Comparison of ENCODE assay signal across 25 cellular contexts in the genomic region with DNA sequence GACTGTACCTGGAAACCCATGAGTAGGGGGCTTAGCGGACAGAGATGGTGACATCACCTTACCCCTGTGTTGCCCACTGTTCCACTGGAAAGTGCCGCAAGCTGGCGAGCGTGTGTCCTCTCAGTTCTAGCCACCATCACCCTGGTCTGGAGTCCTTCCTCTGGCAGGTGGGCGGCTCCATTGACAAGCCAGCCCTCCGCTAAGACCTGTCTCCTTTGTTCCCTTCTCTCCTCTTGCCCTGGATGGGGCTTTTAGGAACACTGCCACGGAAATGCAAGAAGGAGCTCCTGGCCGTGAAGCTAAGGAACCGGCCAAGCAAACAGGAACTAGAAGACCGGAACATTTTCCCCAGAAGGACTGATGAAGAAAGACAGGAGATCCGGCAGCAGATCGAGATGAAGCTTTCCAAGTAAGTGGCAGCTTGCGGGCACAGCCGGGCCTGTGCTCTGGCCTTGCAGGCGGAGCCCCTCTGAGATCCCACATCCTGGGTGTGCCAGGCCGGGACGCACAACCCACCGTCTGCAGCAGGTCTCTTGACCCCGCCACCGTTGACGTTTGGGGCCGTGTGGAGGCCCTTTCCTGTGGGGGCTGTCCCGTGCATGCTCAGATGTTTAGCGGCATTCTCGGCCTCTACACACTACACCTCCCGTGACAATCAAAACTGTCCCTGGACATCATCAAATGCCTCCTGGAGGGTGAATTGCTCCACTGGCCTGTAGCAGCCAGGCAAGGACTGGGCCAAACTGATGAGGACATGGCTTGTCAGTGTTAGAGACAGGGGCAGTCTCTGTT.
DNase-seq lines count a peak whose midpoint lies in the region; ATAC-seq and TF ChIP-seq lines count a peak whose summit lies in the region.
"Had no signal": no experiment of that assay in that cellular context is flagged by ENCODE, and none has a peak within 500 bp of the region (broad histone marks: within the 10 kb centered on the region; RNA-seq: fewer than 3 reads in every experiment).

No MANE protein-coding gene starts in this region.

- H2BK12ac ChIP-seq in H9 (ENCODE audit: insufficient read length, low read depth, low read length) (no peak overlapping the region), mesenchymal stem cell (ENCODE audit: low read length in 2 of 2) (no peak overlapping the region)

- H3K23me2 ChIP-seq in H9 (ENCODE audit: insufficient read length, low read depth, low read length, poor library complexity, severe bottlenecking) = no peaks in the 10 kb centered on the region

- no peaks in the 10 kb centered on the region for H3K79me2 ChIP-seq in SK-N-SH (ENCODE audit: insufficient read depth)
- no peaks in the 10 kb centered on the region for H3K79me2 ChIP-seq in H9 (ENCODE audit: insufficient read depth, low read length)
- H3K79me2 ChIP-seq in OCI-LY7 (ENCODE audit: insufficient read depth, low read depth, low read length) = no peaks in the 10 kb centered on the region

- no peaks in the 10 kb centered on the region; a peak in 1 of 4 replicates for H3K4me1 ChIP-seq in SK-N-SH (ENCODE audit: control insufficient read depth in 1 of 2, insufficient read depth in 2 of 2, low read depth in 1 of 2, low read length in 1 of 2)
- no peaks in the 10 kb centered on the region for H3K4me1 ChIP-seq in H9 (ENCODE audit: insufficient read depth, low read length)
- H3K4me1 ChIP-seq in tibial nerve = peaks cover 0 to 9% (median 0%) of the 10 kb centered on the region in 4 donors
- no peaks in the 10 kb centered on the region for H3K4me1 ChIP-seq in OCI-LY7 (ENCODE audit: insufficient read depth, low read length, poor library complexity, severe bottlenecking)
- H3K4me1 ChIP-seq in mesenchymal stem cell (ENCODE audit: control insufficient read depth, insufficient read depth, low read depth, low read length) = no peaks in the 10 kb centered on the region
- H3K4me1 ChIP-seq: heart right ventricle had no signal

- H3K9me3 ChIP-seq in SK-N-SH = no peaks in the 10 kb centered on the region
- H3K9me3 ChIP-seq in H9 (ENCODE audit: control insufficient read depth, low read depth, low read length) = no peaks in the 10 kb centered on the region
- H3K9me3 ChIP-seq in tibial nerve = peaks cover 0 to 5% (median under 1%) of the 10 kb centered on the region in 4 donors
- H3K9me3 ChIP-seq in OCI-LY7 (ENCODE audit: low read length) = no peaks in the 10 kb centered on the region
- H3K9me3 ChIP-seq in mesenchymal stem cell (ENCODE audit: control insufficient read depth, low read length) = peaks cover 9% of the 10 kb centered on the region
- H3K9me3 ChIP-seq: ovary, thoracic aorta had no signal

- no peak overlapping the region for H3K56ac ChIP-seq in H9 (ENCODE audit: insufficient read length, low read depth, low read length)

- TF ChIP-seq CTCF in SK-N-SH (IDR thresholded peaks at IDR 0.05) = no peak
- TF ChIP-seq CTCF in H9 (conservative IDR thresholded peaks at IDR 0.05) = no peak
- TF ChIP-seq CTCF in lower leg skin (IDR thresholded peaks at IDR 0.05) = no peak
- TF ChIP-seq CTCF in tibial nerve (IDR thresholded peaks at IDR 0.05) = no peak
- no peak for TF ChIP-seq CTCF in OCI-LY7 (conservative IDR thresholded peaks at IDR 0.05; ENCODE audit: low read length)

- H3K9ac ChIP-seq in SK-N-SH (no peak overlapping the region), H9 (ENCODE audit: extremely low read depth, insufficient read length, low read length) (no peak overlapping the region), mesenchymal stem cell (ENCODE audit: low read length) (no peak overlapping the region)

- H2BK120ac ChIP-seq in H9 (ENCODE audit: low read depth, low read length, poor library complexity, severe bottlenecking) (no peak overlapping the region), mesenchymal stem cell (ENCODE audit: low read depth, low read length) (no peak overlapping the region)

- H2AK5ac ChIP-seq in H9 (ENCODE audit: insufficient read length, low read length) = no peak overlapping the region
- no peak overlapping the region for H2AK5ac ChIP-seq in mesenchymal stem cell (ENCODE audit: low read length, severe bottlenecking)

- POLR2A ChIA-PET in SK-N-SH (lab: Yijun Ruan, JAX) (no interaction called here), OCI-LY7 (lab: Charles Lee) (no interaction called here)

- H3K4me2 ChIP-seq in SK-N-SH = no peak overlapping the region
- H3K4me2 ChIP-seq in H9 (ENCODE audit: insufficient read depth, insufficient read length, low read length) = no peak overlapping the region
- no peak overlapping the region for H3K4me2 ChIP-seq in OCI-LY7 (ENCODE audit: low read length)
- H3K4me2 ChIP-seq in mesenchymal stem cell (ENCODE audit: low read length, poor library complexity, severe bottlenecking) = no peak overlapping the region
- H3K4me2 ChIP-seq: PC-9 had no signal

- no peak overlapping the region for H3K4me3 Mint-ChIP-seq in H9
- no peak overlapping the region for H3K4me3 Mint-ChIP-seq in T-helper 2 cell treated with Interferon-gamma antibody and Interleukin-4, amounts not matched to agents 5 μg/mL and 100 μg/mL, for 36 hours
- H3K4me3 Mint-ChIP-seq: activated naive CD4-positive, alpha-beta T cell treated with anti-CD3 and anti-CD28 coated beads for 36 hours; central memory CD8-positive, alpha-beta T cell had no signal

- H3K79me1 ChIP-seq in H9 (ENCODE audit: insufficient read depth, low read depth, low read length, poor library complexity, severe bottlenecking) (no peaks in the 10 kb centered on the region), mesenchymal stem cell (replicated peaks; ENCODE audit: low read length, poor library complexity, severe bottlenecking) (no peaks in the 10 kb centered on the region)

- no peaks in the 10 kb centered on the region for H3K9me2 ChIP-seq in SK-N-SH
- no peaks in the 10 kb centered on the region for H3K9me2 ChIP-seq in OCI-LY7 (ENCODE audit: insufficient read depth, low read length)

- no TSS peak for BruUV-seq in OCI-LY7 (replicated peaks; lab: Mats Ljungman, UMichigan)

- peaks cover 0 to 2% (median 0%) of the 10 kb centered on the region in 3 experiments; a peak in 2 of 7 replicates for H3K36me3 Mint-ChIP-seq in H9 (ENCODE audit: insufficient read depth in 1 of 3, low read depth in 3 of 3)
- H3K36me3 Mint-ChIP-seq in T-helper 2 cell treated with Interferon-gamma antibody and Interleukin-4, amounts not matched to agents 5 μg/mL and 100 μg/mL, for 36 hours (ENCODE audit: low read depth) = no peaks in the 10 kb centered on the region

- H3K14ac ChIP-seq in H9 (ENCODE audit: insufficient read depth, low read length) (no peak overlapping the region), mesenchymal stem cell (ENCODE audit: low read length in 2 of 2) (no peak overlapping the region)

- no peaks in the 10 kb centered on the region for H3K36me3 ChIP-seq in SK-N-SH (replicated peaks in 1 of 2; ENCODE audit: control insufficient read depth in 1 of 2, insufficient read depth in 2 of 2, low read length in 1 of 2)
- H3K36me3 ChIP-seq in tibial nerve = no peaks in the 10 kb centered on the region
- H3K36me3 ChIP-seq in OCI-LY7 (ENCODE audit: insufficient read depth, low read length) = no peaks in the 10 kb centered on the region
- no peaks in the 10 kb centered on the region for H3K36me3 ChIP-seq in mesenchymal stem cell (ENCODE audit: control insufficient read depth in 1 of 2, insufficient read depth in 2 of 2, low read depth in 1 of 2, low read length in 2 of 2)
- H3K36me3 ChIP-seq: heart right ventricle, ovary, thoracic aorta had no signal

- no peak for TF ChIP-seq RAD21 in SK-N-SH (IDR thresholded peaks at IDR 0.05; ENCODE audit: low read length)

- H3K27ac ChIP-seq in SK-N-SH (ENCODE audit: low read depth in 2 of 2, low read length in 1 of 2) (no peak overlapping the region), H9 (ENCODE audit: insufficient read length, low read depth, low read length) (no peak overlapping the region), tibial nerve (no peak overlapping the region), OCI-LY7 (ENCODE audit: low read depth, low read length, poor library complexity, severe bottlenecking) (no peak overlapping the region), mesenchymal stem cell (ENCODE audit: low read length, poor library complexity, severe bottlenecking) (no peak overlapping the region)
- H3K27ac ChIP-seq: 22Rv1, C4-2B, heart right ventricle, ovary, PC-9, skin epidermis, thoracic aorta had no signal

- intact Hi-C loops in lower leg skin (cut with DNase I; ENCODE audit: low total_unique reads) = no loop called here
- intact Hi-C loops in OCI-LY7 (cut with micrococcal nuclease; ENCODE audit: unreplicated experiment) = no loop called here

- H3K4ac ChIP-seq in H9 (ENCODE audit: low read depth, low read length) (no peak overlapping the region), mesenchymal stem cell (ENCODE audit: low read depth in 1 of 2, low read length in 2 of 2) (no peak overlapping the region)

- H3K4me3 ChIP-seq in SK-N-SH (ENCODE audit: low read depth in 2 of 2, low read length in 1 of 2) = no peak overlapping the region
- H3K4me3 ChIP-seq in lower leg skin (ENCODE audit: low read depth, poor library complexity, severe bottlenecking) = no peak overlapping the region
- H3K4me3 ChIP-seq in tibial nerve = no peak overlapping the region
- no peak overlapping the region for H3K4me3 ChIP-seq in OCI-LY7 (ENCODE audit: low read depth, low read length, poor library complexity, severe bottlenecking)
- no peak overlapping the region for H3K4me3 ChIP-seq in mesenchymal stem cell (ENCODE audit: insufficient read depth in 1 of 2, low read depth in 1 of 2, low read length in 2 of 2)
- H3K4me3 ChIP-seq: heart right ventricle, ovary, PC-9, skin epidermis, thoracic aorta had no signal

- no peak overlapping the region for H2AFZ ChIP-seq in SK-N-SH (ENCODE audit: low read depth)
- H2AFZ ChIP-seq in H9 (ENCODE audit: low read length) = no peak overlapping the region
- H2AFZ ChIP-seq in OCI-LY7 (ENCODE audit: low read length) = no peak overlapping the region
- H2AFZ ChIP-seq in mesenchymal stem cell (ENCODE audit: low read depth, low read length) = no peak overlapping the region
- H2AFZ ChIP-seq: PC-9 had no signal

- peaks cover 11% of the 10 kb centered on the region for H3K27me3 Mint-ChIP-seq in H9 (ENCODE audit: low read depth)
- H3K27me3 Mint-ChIP-seq in T-helper 2 cell treated with Interferon-gamma antibody and Interleukin-4, amounts not matched to agents 5 μg/mL and 100 μg/mL, for 36 hours (ENCODE audit: low read depth) = no peaks in the 10 kb centered on the region

- no peak overlapping the region for H2BK15ac ChIP-seq in H9 (ENCODE audit: low read depth, low read length)
- no peak overlapping the region for H2BK15ac ChIP-seq in mesenchymal stem cell (ENCODE audit: low read depth, poor library complexity, severe bottlenecking)

- H3F3A ChIP-seq in SK-N-SH (replicated peaks; ENCODE audit: insufficient read depth) = no peaks in the 10 kb centered on the region

- ATAC-seq in SK-N-SH treated with all-trans-retinoic acid at 6 μM for 48 hours = no peak
- ATAC-seq: Right ventricle myocardium inferior had no signal

- TF ChIP-seq POLR2A in lower leg skin (IDR thresholded peaks at IDR 0.05) (no peak), tibial nerve (IDR thresholded peaks at IDR 0.05) (no peak)

- H3K9me3 Mint-ChIP-seq in H9 = peaks cover 13 to 36% of the 10 kb centered on the region in 2 experiments
- H3K9me3 Mint-ChIP-seq in T-helper 2 cell treated with Interferon-gamma antibody and Interleukin-4, amounts not matched to agents 5 μg/mL and 100 μg/mL, for 36 hours = no peaks in the 10 kb centered on the region

- 63% methylated on average over 12 of the region's 26 CpGs for WGBS in SK-N-SH (ENCODE audit: low lambda C conversion rate)
- no CpG with 5 or more reads among the region's 26 CpGs for WGBS in H9 (ENCODE audit: extremely low coverage, insufficient read length, low lambda C conversion rate)
- WGBS in lower leg skin, 2 donors = 87 to 92% methylated on average over 25 to 26 of the region's 26 CpGs
- WGBS in tibial nerve, 2 donors = 87 to 91% methylated on average over 18 to 26 of the region's 26 CpGs
- WGBS in mesenchymal stem cell = 83% methylated on average over 24 of the region's 26 CpGs

- H4K5ac ChIP-seq in H9 (ENCODE audit: insufficient read length, low read depth, low read length) = no peak overlapping the region

- no peaks in the 10 kb centered on the region for H4K20me1 ChIP-seq in SK-N-SH (ENCODE audit: insufficient read depth)
- no peaks in the 10 kb centered on the region for H4K20me1 ChIP-seq in H9 (ENCODE audit: control insufficient read depth, insufficient read depth, insufficient read length)
- H4K20me1 ChIP-seq in OCI-LY7 (ENCODE audit: insufficient read depth, low read length) = no peaks in the 10 kb centered on the region

- H2BK20ac ChIP-seq in H9 (ENCODE audit: low read depth, low read length, poor library complexity, severe bottlenecking) = no peak overlapping the region

- peak overlapping the region in 1 of 3 experiments; percentile 49; a peak in 2 of 7 replicates for H3K27ac Mint-ChIP-seq in H9
- no peak overlapping the region for H3K27ac Mint-ChIP-seq in T-helper 2 cell treated with Interferon-gamma antibody and Interleukin-4, amounts not matched to agents 5 μg/mL and 100 μg/mL, for 36 hours
- H3K27ac Mint-ChIP-seq: activated naive CD4-positive, alpha-beta T cell treated with anti-CD3 and anti-CD28 coated beads for 36 hours had no signal

- no peak overlapping the region for H3K23ac ChIP-seq in H9 (ENCODE audit: insufficient read length, low read depth, low read length)
- no peak overlapping the region for H3K23ac ChIP-seq in mesenchymal stem cell (ENCODE audit: low read length in 2 of 2)

- H4K91ac ChIP-seq in H9 (ENCODE audit: insufficient read length, low read depth, low read length) = no peak overlapping the region
- H4K91ac ChIP-seq in mesenchymal stem cell (ENCODE audit: low read length) = no peak overlapping the region

- H2BK5ac ChIP-seq in H9 (ENCODE audit: insufficient read length, low read length) (no peak overlapping the region), mesenchymal stem cell (ENCODE audit: low read depth, low read length, poor library complexity, severe bottlenecking) (no peak overlapping the region)

- H3K4me1 Mint-ChIP-seq in H9 = peaks cover 6 to 7% of the 10 kb centered on the region in 2 experiments
- no peaks in the 10 kb centered on the region for H3K4me1 Mint-ChIP-seq in T-helper 2 cell treated with Interferon-gamma antibody and Interleukin-4, amounts not matched to agents 5 μg/mL and 100 μg/mL, for 36 hours (ENCODE audit: low read depth)
- H3K4me1 Mint-ChIP-seq: central memory CD8-positive, alpha-beta T cell had no signal

- CTCF ChIA-PET in SK-N-SH (lab: Yijun Ruan, JAX) (interaction anchor here (0.9 to 3.5 kb wide), 4 partner anchors 14 to 92 kb away, joined by 3 to 12 read pairs (median 4); no protein-coding TSS in a partner anchor), OCI-LY7 (lab: Charles Lee; ENCODE audit: unreplicated experiment) (no interaction called here)

- H3K18ac ChIP-seq in H9 (ENCODE audit: insufficient read length, low read depth, low read length) (no peak overlapping the region), mesenchymal stem cell (ENCODE audit: low read depth in 1 of 2, low read length in 2 of 2) (no peak overlapping the region)

- TF ChIP-seq EP300 in SK-N-SH (IDR thresholded peaks at IDR 0.05; ENCODE audit: borderline replicate concordance in 1 of 2, low read depth in 1 of 2, low read length in 1 of 2) (no peak), tibial nerve (IDR thresholded peaks at IDR 0.05) (no peak)

- no peak overlapping the region for H3T11ph ChIP-seq in H9 (ENCODE audit: low read length)

- H3K27me3 ChIP-seq in SK-N-SH (ENCODE audit: insufficient read depth) (no peaks in the 10 kb centered on the region), H9 (ENCODE audit: insufficient read depth, low read length) (no peaks in the 10 kb centered on the region), tibial nerve (no peaks in the 10 kb centered on the region), mesenchymal stem cell (ENCODE audit: control insufficient read depth in 1 of 2, insufficient read depth in 1 of 2, low read length in 2 of 2) (peaks cover 0 to 6% of the 10 kb centered on the region in 2 experiments)
- H3K27me3 ChIP-seq: heart right ventricle, ovary had no signal

- DNase-seq in SK-N-SH (peak; percentile 2), H9 (peak; percentile 22), lower leg skin (ENCODE audit: low spot score in 2 of 2) (peak; percentile 8 to 64), tibial nerve (ENCODE audit: low spot score in 2 of 2) (peak; percentile 2 to 7), OCI-LY7 (ENCODE audit: low spot score) (no peak), mesenchymal stem cell (no peak)
- DNase-seq in T-helper 2 cell treated with Interferon-gamma antibody and Interleukin-4, amounts not matched to agents 5 μg/mL and 100 μg/mL, for 36 hours (ENCODE audit: low spot score) = no peak
- DNase-seq: activated CD4-positive, alpha-beta T cell treated with anti-CD3 and anti-CD28 coated beads for 4 hours; activated naive CD4-positive, alpha-beta T cell treated with anti-CD3 and anti-CD28 coated beads for 36 hours; heart right ventricle; Karpas-422; NCI-H1417 treated with DMSO at 0.1 percent for 48 hours; NCI-H226; NCI-H69; PC-9; stimulated activated naive CD4-positive, alpha-beta T cell treated with Interleukin-2 at 50 U/mL for 16 hours; T-helper 2 cell had no signal

- H4K8ac ChIP-seq in H9 (replicated peaks; ENCODE audit: insufficient read length, low read depth, low read length) (no peak overlapping the region), mesenchymal stem cell (ENCODE audit: low read length) (no peak overlapping the region)

Comparison
In these comparisons a context has a peak if more than half of its experiments do, and no peak if none do; other contexts are left out.
1. DNase-seq: peak in SK-N-SH (single experiment), H9 (single experiment), lower leg skin (2 of 2) and tibial nerve (2 of 2); none in OCI-LY7 (single experiment), T-helper 2 cell treated with Interferon-gamma antibody and Interleukin-4, amounts not matched to agents 5 μg/mL and 100 μg/mL, for 36 hours (single experiment) and mesenchymal stem cell (single experiment).